Comparison of ENCODE assay signal across 12 cellular contexts in genomic region chr14:105317546-105317945, GRCh38. TPM values are rescaled to one million over a fixed set of nuclear protein-coding genes. Genes with fewer than 3 reads are reported as not detected.
A peak's percentile ranks its signal among the peaks of the same experiment; 100 is the strongest.
DNase-seq lines count a peak whose midpoint lies in the region; ATAC-seq, FAIRE-seq and TF ChIP-seq lines count a peak whose summit lies in the region.
"Had no signal": no experiment of that assay in that cellular context is flagged by ENCODE, and none has a peak within 500 bp of the region (broad histone marks: within the 10 kb centered on the region; RNA-seq: fewer than 3 reads in every experiment).

No MANE protein-coding gene starts in this region.

- H3K4me2 ChIP-seq in mesenchymal stem cell (ENCODE audit: low read length, poor library complexity, severe bottlenecking): no peak overlapping the region

- no peak overlapping the region for H3K18ac ChIP-seq in mesenchymal stem cell (ENCODE audit: low read depth in 1 of 2, low read length in 2 of 2)

- H4K8ac ChIP-seq in mesenchymal stem cell (ENCODE audit: low read length): no peak overlapping the region

- H2BK5ac ChIP-seq in mesenchymal stem cell (ENCODE audit: low read depth, low read length, poor library complexity, severe bottlenecking): no peak overlapping the region

- intact Hi-C loops in Right ventricle myocardium superior (cut with DNase I): no loop called here
- intact Hi-C loops in Right ventricle myocardium inferior (cut with DNase I): no loop called here
- intact Hi-C loops in upper lobe of right lung (cut with DNase I): no loop called here

- FAIRE-seq in bronchial epithelial cell (lab: Jason Lieb, UNC): no peak
- FAIRE-seq: islet of Langerhans had no signal

- no peak overlapping the region for H3K4ac ChIP-seq in mesenchymal stem cell (ENCODE audit: low read depth in 1 of 2, low read length in 2 of 2)

- H3K36me3 ChIP-seq in bronchial epithelial cell (ENCODE audit: control insufficient read depth, insufficient read depth, low read length) (no peaks in the 10 kb centered on the region), mesenchymal stem cell (ENCODE audit: control insufficient read depth in 1 of 2, insufficient read depth in 2 of 2, low read depth in 1 of 2, low read length in 2 of 2) (no peaks in the 10 kb centered on the region), upper lobe of right lung (no peaks in the 10 kb centered on the region)
- H3K36me3 ChIP-seq: ascending aorta had no signal

- no peak overlapping the region for H2BK12ac ChIP-seq in mesenchymal stem cell (ENCODE audit: low read length in 2 of 2)

- no peak overlapping the region for H3K27ac ChIP-seq in mesenchymal stem cell (ENCODE audit: low read length, poor library complexity, severe bottlenecking)
- no peak overlapping the region for H3K27ac ChIP-seq in upper lobe of right lung

- peaks cover 16% of the 10 kb centered on the region for H3K79me1 ChIP-seq in mesenchymal stem cell (replicated peaks; ENCODE audit: low read length, poor library complexity, severe bottlenecking)

- no peak overlapping the region for H3K23ac ChIP-seq in mesenchymal stem cell (ENCODE audit: low read length in 2 of 2)

- no peak overlapping the region for H2BK15ac ChIP-seq in mesenchymal stem cell (ENCODE audit: low read depth, poor library complexity, severe bottlenecking)

- TF ChIP-seq CTCF in bronchial epithelial cell (IDR thresholded peaks at IDR 0.05; ENCODE audit: insufficient read depth, low read length, severe bottlenecking): no peak
- TF ChIP-seq CTCF in upper lobe of right lung (IDR thresholded peaks at IDR 0.05): peak; percentile 21

- H3K9ac ChIP-seq in mesenchymal stem cell (ENCODE audit: low read length): peak overlapping the region; percentile 67

- no peak overlapping the region for H2AFZ ChIP-seq in mesenchymal stem cell (ENCODE audit: low read depth, low read length)

- no peak overlapping the region for H3K14ac ChIP-seq in mesenchymal stem cell (ENCODE audit: low read length in 2 of 2)

- no peak overlapping the region for H2AK5ac ChIP-seq in mesenchymal stem cell (ENCODE audit: low read length, severe bottlenecking)

- no peak overlapping the region for H3K4me3 ChIP-seq in bronchial epithelial cell (ENCODE audit: low read depth, low read length)
- H3K4me3 ChIP-seq in mesenchymal stem cell (ENCODE audit: insufficient read depth in 1 of 2, low read depth in 1 of 2, low read length in 2 of 2): peak overlapping the region in 1 of 2 experiments; percentile 92
- peak overlapping the region; percentile 19 for H3K4me3 ChIP-seq in upper lobe of right lung
- H3K4me3 ChIP-seq: ascending aorta had no signal

- H3K4me1 ChIP-seq in mesenchymal stem cell (ENCODE audit: control insufficient read depth, insufficient read depth, low read depth, low read length) (peaks cover 19% of the 10 kb centered on the region), upper lobe of right lung (peaks cover 30% of the 10 kb centered on the region)

- H2BK120ac ChIP-seq in mesenchymal stem cell (ENCODE audit: low read depth, low read length): no peak overlapping the region

- peak; percentile 68 for DNase-seq in Right ventricle myocardium superior
- DNase-seq in Right ventricle myocardium inferior (ENCODE audit: missing footprints): no peak
- peak; percentile 22 for DNase-seq in bronchial epithelial cell (ENCODE audit: low read depth)
- DNase-seq in mesenchymal stem cell: peak; percentile 16
- DNase-seq in upper lobe of right lung: no peak
- DNase-seq in middle frontal gyrus (ENCODE audit: extremely low spot score, low spot score): no peak
- DNase-seq: NCI-H187 treated with DMSO at 0.1 percent for 48 hours; stimulated activated CD4-positive, alpha-beta T cell treated with anti-CD3 and anti-CD28 coated beads, Interleukin-2, amount 100 ng/mL, for 48 hours had no signal

- H3K9me3 ChIP-seq in mesenchymal stem cell (ENCODE audit: control insufficient read depth, low read length): no peaks in the 10 kb centered on the region
- H3K9me3 ChIP-seq in upper lobe of right lung: no peaks in the 10 kb centered on the region
- H3K9me3 ChIP-seq: ascending aorta had no signal

- no peak overlapping the region for H4K91ac ChIP-seq in mesenchymal stem cell (ENCODE audit: low read length)

- ATAC-seq in Right ventricle myocardium superior (ENCODE audit: poor library complexity) (peak; percentile 19), Right ventricle myocardium inferior (no peak), upper lobe of right lung (peak; percentile 45), GM21367 (IDR thresholded peaks at IDR 0.05; ENCODE audit: unreplicated experiment) (no peak), GM21723 (IDR thresholded peaks at IDR 0.05; ENCODE audit: unreplicated experiment) (no peak)

- 91% methylated on average over 11 of the region's 11 CpGs for WGBS in mesenchymal stem cell

- H3K27me3 ChIP-seq in bronchial epithelial cell (ENCODE audit: control insufficient read depth, insufficient read depth, low read length) (no peaks in the 10 kb centered on the region), mesenchymal stem cell (ENCODE audit: control insufficient read depth in 1 of 2, insufficient read depth in 1 of 2, low read length in 2 of 2) (no peaks in the 10 kb centered on the region), upper lobe of right lung (no peaks in the 10 kb centered on the region)
- H3K27me3 ChIP-seq: ascending aorta had no signal

RNA-seq across cellular contexts. Expression of gene PACS2, which starts 3.0 kb away (rescaled TPM):
- total RNA-seq in Right ventricle myocardium superior (66.8 TPM), Right ventricle myocardium inferior (69.1 TPM), bronchial epithelial cell (42.4 and 43.1 TPM in 2 replicates), upper lobe of right lung (86.6 TPM)
- polyA plus RNA-seq in mesenchymal stem cell (2013, experiment 1 of 2): 39.0 TPM
- 35.9 TPM for polyA plus RNA-seq in mesenchymal stem cell (2013, experiment 2 of 2)

RNA-seq across cellular contexts. Expression of gene BRF1, which starts 16.7 kb away (rescaled TPM):
- total RNA-seq in Right ventricle myocardium superior (17.5 TPM), Right ventricle myocardium inferior (19.0 TPM), bronchial epithelial cell (22.3 and 24.0 TPM in 2 replicates), upper lobe of right lung (31.2 TPM)
- 11.5 TPM for polyA plus RNA-seq in mesenchymal stem cell (2013, experiment 1 of 2)
- polyA plus RNA-seq in mesenchymal stem cell (2013, experiment 2 of 2): 11.0 TPM

Comparison
In these comparisons a context has a peak if more than half of its experiments do, and no peak if none do; other contexts are left out.
1. ATAC-seq: peak in Right ventricle myocardium superior (single experiment) and upper lobe of right lung (single experiment); none in Right ventricle myocardium inferior (single experiment), GM21367 (single experiment) and GM21723 (single experiment).
2. DNase-seq: peak in Right ventricle myocardium superior (single experiment), bronchial epithelial cell (single experiment) and mesenchymal stem cell (single experiment); none in Right ventricle myocardium inferior (single experiment), upper lobe of right lung (single experiment) and middle frontal gyrus (single experiment).